In the genomic region with DNA sequence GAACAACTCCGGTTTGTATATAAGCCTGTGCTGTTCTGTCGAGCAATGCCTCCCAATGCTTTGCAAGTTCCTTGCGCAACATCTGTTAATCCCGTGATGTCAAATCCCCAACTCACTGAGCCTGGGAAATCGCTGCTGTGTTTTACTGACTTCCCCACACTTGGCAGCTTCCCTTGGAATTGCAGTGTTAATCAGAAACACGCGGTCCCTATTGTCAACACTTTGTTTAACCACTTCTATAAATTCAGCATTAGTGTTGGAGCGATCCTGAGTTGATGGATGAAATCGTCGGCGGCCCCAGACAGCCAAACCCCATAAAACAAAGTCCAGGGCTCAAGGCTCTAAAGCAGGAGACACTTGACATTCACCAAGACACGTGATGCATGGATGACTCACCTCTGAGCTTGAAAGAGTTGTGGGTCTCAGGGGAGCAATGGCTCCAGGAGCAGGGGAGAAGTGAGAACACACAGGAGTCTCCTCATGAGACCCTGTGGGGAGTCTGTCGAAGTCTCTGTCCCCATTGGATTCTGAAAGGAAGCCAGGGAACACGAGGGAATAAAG, we compare ENCODE assay signal across 8 cellular contexts.
A peak's percentile ranks its signal among the peaks of the same experiment; 100 is the strongest.
DNase-seq lines count a peak whose midpoint lies in the region; ATAC-seq and TF ChIP-seq lines count a peak whose summit lies in the region.

No MANE protein-coding gene starts in this region.

- no peak overlapping the region for H3K4me3 ChIP-seq in adrenal gland

- no peaks in the 10 kb centered on the region for H3K36me3 ChIP-seq in adrenal gland (replicated peaks in 1 of 2)

- TF ChIP-seq POLR2A in adrenal gland (IDR thresholded peaks at IDR 0.05) = no peak

- WGBS in adrenal gland, 4 donors = 12 to 19% (median 16%) methylated on average over 14 of the region's 14 CpGs

- H3K4me1 ChIP-seq in adrenal gland (replicated peaks in 1 of 2) = no peaks in the 10 kb centered on the region

- H3K9me3 ChIP-seq in adrenal gland (replicated peaks in 1 of 3) = no peaks in the 10 kb centered on the region

- peaks cover 6% of the 10 kb centered on the region for H3K27me3 ChIP-seq in adrenal gland

- TF ChIP-seq CTCF in adrenal gland (IDR thresholded peaks at IDR 0.05) = no peak

- DNase-seq in HK-2 (ENCODE audit: unreplicated experiment) (peak; percentile 27), adrenal gland (peak; percentile 41 to 75 (median 62)), iris pigment epithelial cell (ENCODE audit: low read depth) (peak; percentile 99), stromal cell of bone marrow (ENCODE audit: low read depth) (peak; percentile 100)

- ATAC-seq in GM18907 (IDR thresholded peaks at IDR 0.05; ENCODE audit: unreplicated experiment) (no peak), GM21737 (IDR thresholded peaks at IDR 0.05; ENCODE audit: unreplicated experiment) (no peak), HG03521 (IDR thresholded peaks at IDR 0.05; ENCODE audit: unreplicated experiment) (no peak), HG03520 (IDR thresholded peaks at IDR 0.05; ENCODE audit: unreplicated experiment) (no peak)

- H3K27ac ChIP-seq in adrenal gland = peak overlapping the region in 2 of 5 donors; percentile 41 to 48

- intact Hi-C loops in adrenal gland (cut with DNase I) = no loop called here

Comparison
In these comparisons a context has a peak if more than half of its experiments do, and no peak if none do; other contexts are left out.
1. DNase-seq: peak in every context shown above with its lines; median percentile 100 in stromal cell of bone marrow; 99 in iris pigment epithelial cell; 62 in adrenal gland; 27 in HK-2.